ENCODE assay signal across 13 cellular contexts in genomic region chr1:61098906-61099437, GRCh38. TPM values are rescaled to one million over a fixed set of nuclear protein-coding genes. Genes with fewer than 3 reads are reported as not detected.
DNase-seq lines count a peak whose midpoint lies in the region; TF ChIP-seq lines count a peak whose summit lies in the region.
"Had no signal": no experiment of that assay in that cellular context is flagged by ENCODE, and none has a peak within 500 bp of the region (broad histone marks: within the 10 kb centered on the region; RNA-seq: fewer than 3 reads in every experiment).

No MANE protein-coding gene starts in this region.

- H3K9me3 ChIP-seq in Loucy (ENCODE audit: insufficient read depth, low read depth, low read length) (no peaks in the 10 kb centered on the region), tibial nerve (no peaks in the 10 kb centered on the region)
- H3K9me3 ChIP-seq: BE2C, HAP-1 had no signal

- H3K9ac ChIP-seq in Loucy (ENCODE audit: low read depth, low read length, poor library complexity, severe bottlenecking), result no peak overlapping the region

- no peaks in the 10 kb centered on the region for H3K27me3 Mint-ChIP-seq in activated naive CD4-positive, alpha-beta T cell treated with anti-CD3 and anti-CD28 coated beads for 36 hours (ENCODE audit: low read depth)
- H3K27me3 Mint-ChIP-seq in activated naive CD4-positive, alpha-beta T cell treated with anti-CD3 and anti-CD28 coated beads, Interleukin-2, amount 10 ng/mL, durations not matched to agents 7 days and 5 days, result no peaks in the 10 kb centered on the region
- no peaks in the 10 kb centered on the region for H3K27me3 Mint-ChIP-seq in dendritic cell treated with granulocyte-macrophage colony-stimulating factor and Interleukin-4, amounts not matched to agents 40 ng/mL and 50 ng/mL, for 4 days

- H3K4me3 Mint-ChIP-seq in activated naive CD4-positive, alpha-beta T cell treated with anti-CD3 and anti-CD28 coated beads for 36 hours, result no peak overlapping the region
- H3K4me3 Mint-ChIP-seq in activated naive CD4-positive, alpha-beta T cell treated with anti-CD3 and anti-CD28 coated beads, Interleukin-2, amount 10 ng/mL, durations not matched to agents 7 days and 5 days, result no peak overlapping the region
- H3K4me3 Mint-ChIP-seq in dendritic cell treated with granulocyte-macrophage colony-stimulating factor and Interleukin-4, amounts not matched to agents 40 ng/mL and 50 ng/mL, for 4 days, result no peak overlapping the region
- H3K4me3 Mint-ChIP-seq: CD8-positive, alpha-beta T cell had no signal

- no peak overlapping the region for H3K27ac Mint-ChIP-seq in activated naive CD4-positive, alpha-beta T cell treated with anti-CD3 and anti-CD28 coated beads for 36 hours
- no peak overlapping the region for H3K27ac Mint-ChIP-seq in activated naive CD4-positive, alpha-beta T cell treated with anti-CD3 and anti-CD28 coated beads, Interleukin-2, amount 10 ng/mL, durations not matched to agents 7 days and 5 days
- H3K27ac Mint-ChIP-seq in dendritic cell treated with granulocyte-macrophage colony-stimulating factor and Interleukin-4, amounts not matched to agents 40 ng/mL and 50 ng/mL, for 4 days, result peak overlapping the region; percentile 27
- H3K27ac Mint-ChIP-seq: CD8-positive, alpha-beta T cell had no signal

- no peaks in the 10 kb centered on the region for H4K20me1 ChIP-seq in Loucy (ENCODE audit: insufficient read depth, low read length, poor library complexity, severe bottlenecking)

- no peak for TF ChIP-seq EP300 in tibial nerve (IDR thresholded peaks at IDR 0.05)

- no peaks in the 10 kb centered on the region for H3K9me3 Mint-ChIP-seq in activated naive CD4-positive, alpha-beta T cell treated with anti-CD3 and anti-CD28 coated beads for 36 hours
- no peaks in the 10 kb centered on the region for H3K9me3 Mint-ChIP-seq in activated naive CD4-positive, alpha-beta T cell treated with anti-CD3 and anti-CD28 coated beads, Interleukin-2, amount 10 ng/mL, durations not matched to agents 7 days and 5 days
- no peaks in the 10 kb centered on the region for H3K9me3 Mint-ChIP-seq in dendritic cell treated with granulocyte-macrophage colony-stimulating factor and Interleukin-4, amounts not matched to agents 40 ng/mL and 50 ng/mL, for 4 days
- H3K9me3 Mint-ChIP-seq: CD8-positive, alpha-beta T cell had no signal

- H3K4me2 ChIP-seq in Loucy (ENCODE audit: low read depth, low read length, poor library complexity, severe bottlenecking), result no peak overlapping the region

- CTCF ChIA-PET in activated naive CD4-positive, alpha-beta T cell treated with anti-CD3 and anti-CD28 coated beads for 36 hours (lab: Charles Lee), result interaction anchor here (1.4 kb wide), 1 partner anchor 50 kb away, joined by 4 read pairs; no protein-coding TSS in a partner anchor
- CTCF ChIA-PET in activated naive CD4-positive, alpha-beta T cell treated with anti-CD3 and anti-CD28 coated beads, Interleukin-2, amount 10 ng/mL, durations not matched to agents 7 days and 5 days (lab: Charles Lee), result no interaction called here

- H3K27ac ChIP-seq in tibial nerve, result peak overlapping the region in 3 of 4 donors; percentile 23 to 86 (median 40)
- H3K27ac ChIP-seq: C4-2B had no signal

- H3K4me1 ChIP-seq in Loucy (ENCODE audit: insufficient read depth, low read length, poor library complexity, severe bottlenecking), result peaks cover 8% of the 10 kb centered on the region
- H3K4me1 ChIP-seq in tibial nerve, result peaks cover 0 to 88% (median 20%) of the 10 kb centered on the region in 4 donors
- H3K4me1 ChIP-seq: BE2C had no signal

- H3K4me3 ChIP-seq in Loucy (ENCODE audit: low read length, poor library complexity, severe bottlenecking) (no peak overlapping the region), tibial nerve (no peak overlapping the region)
- H3K4me3 ChIP-seq: HAP-1 had no signal

- peak overlapping the region; percentile 13; the same call in 1 of the 2 replicates for H2AFZ ChIP-seq in Loucy (ENCODE audit: low read length)

- H3K27me3 ChIP-seq in Loucy (ENCODE audit: insufficient read depth, low read length, poor library complexity, severe bottlenecking) (no peaks in the 10 kb centered on the region), tibial nerve (no peaks in the 10 kb centered on the region)
- H3K27me3 ChIP-seq: BE2C had no signal

- peak; percentile 7 for DNase-seq in activated naive CD4-positive, alpha-beta T cell treated with anti-CD3 and anti-CD28 coated beads for 36 hours
- no peak for DNase-seq in activated naive CD4-positive, alpha-beta T cell treated with anti-CD3 and anti-CD28 coated beads, Interleukin-2, amount 10 ng/mL, durations not matched to agents 7 days and 5 days
- DNase-seq in tibial nerve (ENCODE audit: low spot score in 2 of 2), result no peak
- no peak for DNase-seq in NCI-H524 treated with DMSO at 0.1 percent for 48 hours (lab: John Stamatoyannopoulos, UW)
- no peak for DNase-seq in DMS114 treated with DMSO at 0.1 percent for 48 hours (lab: John Stamatoyannopoulos, UW; ENCODE audit: unreplicated experiment)
- DNase-seq: BE2C; CD8-positive, alpha-beta T cell; COR-L47; DMS53 had no signal

- 46 to 58% methylated on average over 4 of the region's 4 CpGs for WGBS in tibial nerve, 2 donors

- no peak for TF ChIP-seq POLR2A in tibial nerve (IDR thresholded peaks at IDR 0.05)

- no peak for TF ChIP-seq CTCF in Loucy (conservative IDR thresholded peaks at IDR 0.05; ENCODE audit: low read length)
- TF ChIP-seq CTCF in tibial nerve (IDR thresholded peaks at IDR 0.05), result no peak

- H3F3A ChIP-seq in Loucy (ENCODE audit: low read depth), result no peaks in the 10 kb centered on the region

- H3K36me3 ChIP-seq in Loucy (ENCODE audit: insufficient read depth, low read length) (no peaks in the 10 kb centered on the region), tibial nerve (no peaks in the 10 kb centered on the region)
- H3K36me3 ChIP-seq: BE2C, HAP-1 had no signal

- no peaks in the 10 kb centered on the region for H3K36me3 Mint-ChIP-seq in activated naive CD4-positive, alpha-beta T cell treated with anti-CD3 and anti-CD28 coated beads for 36 hours (ENCODE audit: low read depth)
- H3K36me3 Mint-ChIP-seq in activated naive CD4-positive, alpha-beta T cell treated with anti-CD3 and anti-CD28 coated beads, Interleukin-2, amount 10 ng/mL, durations not matched to agents 7 days and 5 days, result no peaks in the 10 kb centered on the region
- no peaks in the 10 kb centered on the region for H3K36me3 Mint-ChIP-seq in dendritic cell treated with granulocyte-macrophage colony-stimulating factor and Interleukin-4, amounts not matched to agents 40 ng/mL and 50 ng/mL, for 4 days (ENCODE audit: low read depth)
- H3K36me3 Mint-ChIP-seq: CD8-positive, alpha-beta T cell had no signal

- H3K79me2 ChIP-seq in Loucy (ENCODE audit: insufficient read depth, low read length), result no peaks in the 10 kb centered on the region

- peaks cover 8% of the 10 kb centered on the region for H3K4me1 Mint-ChIP-seq in activated naive CD4-positive, alpha-beta T cell treated with anti-CD3 and anti-CD28 coated beads for 36 hours (ENCODE audit: low read depth)
- H3K4me1 Mint-ChIP-seq in activated naive CD4-positive, alpha-beta T cell treated with anti-CD3 and anti-CD28 coated beads, Interleukin-2, amount 10 ng/mL, durations not matched to agents 7 days and 5 days, result no peaks in the 10 kb centered on the region
- peaks cover 31% of the 10 kb centered on the region for H3K4me1 Mint-ChIP-seq in dendritic cell treated with granulocyte-macrophage colony-stimulating factor and Interleukin-4, amounts not matched to agents 40 ng/mL and 50 ng/mL, for 4 days (ENCODE audit: low read depth)

- intact Hi-C loops in activated naive CD4-positive, alpha-beta T cell treated with anti-CD3 and anti-CD28 coated beads for 36 hours (cut with micrococcal nuclease), result no loop called here
- intact Hi-C loops in dendritic cell treated with granulocyte-macrophage colony-stimulating factor and Interleukin-4, amounts not matched to agents 40 ng/mL and 50 ng/mL, for 4 days (cut with micrococcal nuclease), result no loop called here

- H3K9me2 ChIP-seq in Loucy (replicated peaks; ENCODE audit: low read depth, low read length), result no peaks in the 10 kb centered on the region

RNA-seq across cellular contexts. Expression of gene NFIA, which starts 16.6 kb away (rescaled TPM):
- 1 to 10 TPM in 1 of 2 experiments, under 1 TPM in 1; 0.98 to 1.1 TPM for total RNA-seq in activated naive CD4-positive, alpha-beta T cell treated with anti-CD3 and anti-CD28 coated beads for 36 hours
- total RNA-seq in tibial nerve, result 10 to 100 TPM; 71.2 to 81.4 (median 75.7) TPM

Comparison
In these comparisons a context has a peak if more than half of its experiments do, and no peak if none do; other contexts are left out.
1. RNA of gene NFIA, which starts 16.6 kb away (total RNA-seq): 71.2 to 81.4 TPM in tibial nerve; 0.98 to 1.1 TPM in activated naive CD4-positive, alpha-beta T cell treated with anti-CD3 and anti-CD28 coated beads for 36 hours; every median in the first group is over 10 times any median in the second.